8 cellular contexts compared by ENCODE assay signal in the genomic region with DNA sequence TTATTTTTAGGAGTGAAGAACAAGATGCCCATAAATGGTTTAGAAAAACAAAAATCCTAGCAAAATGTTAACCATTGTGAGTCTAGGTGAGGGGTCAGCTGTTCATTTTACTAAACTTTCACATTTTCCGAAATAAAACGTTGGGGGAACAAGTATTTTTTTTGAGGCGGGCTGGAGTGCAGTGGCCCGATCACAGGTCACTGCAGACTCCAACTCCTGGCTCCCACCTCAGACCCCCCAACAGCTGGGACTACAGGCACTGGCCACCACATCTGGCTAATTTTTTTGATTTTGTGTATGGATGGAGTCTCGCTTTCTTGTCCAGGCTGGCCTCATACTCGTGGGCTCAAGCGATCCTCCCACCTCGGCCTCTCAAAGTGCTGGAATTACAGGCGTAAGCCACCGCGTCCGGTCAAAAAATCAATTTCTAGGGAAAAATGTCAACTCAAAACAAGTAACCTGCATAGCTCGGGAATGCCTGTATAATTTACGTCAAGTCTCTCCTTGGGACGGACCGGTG. TPM values are rescaled to one million over a fixed set of nuclear protein-coding genes. Genes with fewer than 3 reads are reported as not detected.
DNase-seq lines count a peak whose midpoint lies in the region; ATAC-seq, FAIRE-seq and TF ChIP-seq lines count a peak whose summit lies in the region.

No MANE protein-coding gene starts in this region.

- H3K4me1 Mint-ChIP-seq in activated naive CD4-positive, alpha-beta T cell treated with anti-CD3 and anti-CD28 coated beads for 36 hours (ENCODE audit: low read depth): peaks cover 19% of the 10 kb centered on the region

- H3K4me3 Mint-ChIP-seq in activated naive CD4-positive, alpha-beta T cell treated with anti-CD3 and anti-CD28 coated beads for 36 hours: peak overlapping the region; percentile 98

- H3K4me3 ChIP-seq in SK-N-MC (peak overlapping the region; percentile 85), small intestine (ENCODE audit: low read depth in 1 of 2, low read length in 2 of 2) (peak overlapping the region; percentile 12 to 56)

- H3K27me3 Mint-ChIP-seq in activated naive CD4-positive, alpha-beta T cell treated with anti-CD3 and anti-CD28 coated beads for 36 hours (ENCODE audit: low read depth): no peaks in the 10 kb centered on the region

- H3K27me3 ChIP-seq in foreskin keratinocyte (no peaks in the 10 kb centered on the region), small intestine (ENCODE audit: control insufficient read depth in 2 of 2, insufficient read depth in 2 of 2, low read length in 2 of 2) (no peaks in the 10 kb centered on the region)

- CTCF ChIA-PET in activated naive CD4-positive, alpha-beta T cell treated with anti-CD3 and anti-CD28 coated beads for 36 hours (lab: Charles Lee): no interaction called here

- H3K36me3 ChIP-seq in SK-N-MC (ENCODE audit: insufficient read depth, low read length) (peaks cover 9% of the 10 kb centered on the region), small intestine (ENCODE audit: control insufficient read depth in 2 of 2, insufficient read depth in 2 of 2, low read length in 2 of 2) (no peaks in the 10 kb centered on the region)

- peaks cover 8% of the 10 kb centered on the region for H3K36me3 Mint-ChIP-seq in activated naive CD4-positive, alpha-beta T cell treated with anti-CD3 and anti-CD28 coated beads for 36 hours (ENCODE audit: low read depth)

- peak overlapping the region; percentile 99 for H3K27ac Mint-ChIP-seq in activated naive CD4-positive, alpha-beta T cell treated with anti-CD3 and anti-CD28 coated beads for 36 hours

- H3K27ac ChIP-seq in SK-N-MC (peak overlapping the region; percentile 90), foreskin keratinocyte (peak overlapping the region; percentile 90), small intestine (ENCODE audit: low read depth in 1 of 2, low read length in 1 of 2) (peak overlapping the region; percentile 71 to 96)

- no peak for ATAC-seq in foreskin keratinocyte

- peak overlapping the region; percentile 98 for H3K9ac ChIP-seq in SK-N-MC (ENCODE audit: insufficient read length)

- TF ChIP-seq CTCF in foreskin keratinocyte (conservative IDR thresholded peaks at IDR 0.05): no peak

- intact Hi-C loops in activated naive CD4-positive, alpha-beta T cell treated with anti-CD3 and anti-CD28 coated beads for 36 hours (cut with micrococcal nuclease): loop anchor here (5.0 kb wide), 3 partner anchors 253 to 817 kb away; partner anchors contain the start of genes IL2RG and PIN4
- intact Hi-C loops in posterior cingulate gyrus (cut with DNase I): loop anchor here (5.0 to 10.0 kb wide), 3 partner anchors 83 to 268 kb away; partner anchors contain the start of genes FOXO4, NONO and OGT

- no peaks in the 10 kb centered on the region for H3K9me3 Mint-ChIP-seq in activated naive CD4-positive, alpha-beta T cell treated with anti-CD3 and anti-CD28 coated beads for 36 hours

- H3K4me1 ChIP-seq in foreskin keratinocyte (no peaks in the 10 kb centered on the region), small intestine (ENCODE audit: control insufficient read depth in 2 of 2, insufficient read depth in 1 of 2, low read depth in 1 of 2, low read length in 1 of 2) (no peaks in the 10 kb centered on the region)

- DNase-seq in activated naive CD4-positive, alpha-beta T cell treated with anti-CD3 and anti-CD28 coated beads for 36 hours: no peak
- no peak for DNase-seq in activated naive CD4-positive, alpha-beta T cell treated with anti-CD3 and anti-CD28 coated beads, Interleukin-2, amount 50 U/mL, for 16 hours
- DNase-seq in SK-N-MC (ENCODE audit: low read depth, low spot score): no peak
- DNase-seq in foreskin keratinocyte: no peak
- no peak for DNase-seq in small intestine
- DNase-seq in posterior cingulate gyrus: no peak
- no peak for DNase-seq in NCI-H1092 treated with DMSO at 0.1 percent for 48 hours (lab: John Stamatoyannopoulos, UW)
- DNase-seq in AG20443 (ENCODE audit: low spot score): no peak

- WGBS in small intestine, 3 donors: 3 to 45% (median 11%) methylated on average over 13 to 16 of the region's 16 CpGs

- FAIRE-seq in small intestine (lab: Jason Lieb, UNC): no peak

- H3K9me3 ChIP-seq in SK-N-MC (ENCODE audit: low read depth, low read length) (no peaks in the 10 kb centered on the region), small intestine (ENCODE audit: control insufficient read depth, low read depth) (no peaks in the 10 kb centered on the region)

RNA-seq across cellular contexts. Expression of gene TAF1, which starts 0.7 kb away (rescaled TPM):
- total RNA-seq in activated naive CD4-positive, alpha-beta T cell treated with anti-CD3 and anti-CD28 coated beads for 36 hours: 10 to 100 TPM; 24.0 to 27.2 TPM
- total RNA-seq in foreskin keratinocyte: 18.4 and 19.2 TPM in 2 replicates
- 2.6 and 3.0 TPM in 2 replicates for polyA plus RNA-seq in foreskin keratinocyte
- 10 to 100 TPM in 1 of 3 donors, 1 to 10 TPM in 2; 4.3 to 14.5 (median 6.0) TPM for polyA plus RNA-seq in small intestine
